In the genomic region with DNA sequence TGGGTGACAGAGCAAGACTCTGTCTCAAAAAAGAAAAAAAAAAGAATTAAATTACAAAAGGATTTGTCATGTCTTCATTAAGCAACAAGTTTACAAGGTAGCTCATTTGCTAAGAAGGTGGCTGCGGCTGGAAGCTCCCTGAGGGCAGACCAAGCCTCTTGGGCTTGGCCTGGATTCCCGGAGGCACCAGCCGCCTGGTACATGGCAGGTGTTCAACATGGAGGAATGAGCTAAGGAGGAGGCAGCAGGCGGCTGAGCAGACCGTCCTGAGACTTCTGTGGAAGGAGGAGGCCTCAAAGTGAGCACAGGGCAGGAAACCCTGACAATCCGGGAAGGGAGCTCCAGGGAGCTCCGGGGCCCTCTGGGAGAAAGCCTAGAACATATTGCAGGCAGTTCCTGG, we compare ENCODE assay signal across 20 cellular contexts. TPM values are rescaled to one million over a fixed set of nuclear protein-coding genes. Genes with fewer than 3 reads are reported as not detected.
"Had no signal": no experiment of that assay in that cellular context is flagged by ENCODE, and none has a peak within 500 bp of the region (broad histone marks: within the 10 kb centered on the region; RNA-seq: fewer than 3 reads in every experiment).

No MANE protein-coding gene starts in this region.

- H3K4me2 ChIP-seq: smooth muscle cell had no signal

- H3K36me3 ChIP-seq: neutrophil, suprapubic skin, thyroid gland, upper lobe of left lung, uterus had no signal

- H3K9me3 Mint-ChIP-seq: immature natural killer cell; naive B cell; nephron; stimulated activated effector memory CD8-positive, alpha-beta T cell treated with anti-CD3 and anti-CD28 coated beads, Interleukin-12 subunit alpha, Interleukin-12 subunit beta, amount 100 ng/mL, for 72 hours had no signal

- H3K4me3 Mint-ChIP-seq: immature natural killer cell; naive B cell; nephron; stimulated activated effector memory CD8-positive, alpha-beta T cell treated with anti-CD3 and anti-CD28 coated beads, Interleukin-12 subunit alpha, Interleukin-12 subunit beta, amount 100 ng/mL, for 72 hours had no signal

- H3K27ac ChIP-seq: neutrophil, suprapubic skin, thyroid gland, upper lobe of left lung, uterus had no signal

- H3K4me3 ChIP-seq: smooth muscle cell, suprapubic skin, thyroid gland, upper lobe of left lung, uterus had no signal

- H3K36me3 Mint-ChIP-seq: immature natural killer cell; naive B cell; stimulated activated effector memory CD8-positive, alpha-beta T cell treated with anti-CD3 and anti-CD28 coated beads, Interleukin-12 subunit alpha, Interleukin-12 subunit beta, amount 100 ng/mL, for 72 hours had no signal

- H3K9me3 ChIP-seq: neutrophil, suprapubic skin, thyroid gland, upper lobe of left lung, uterus had no signal

- H3K4me1 Mint-ChIP-seq: immature natural killer cell; stimulated activated effector memory CD8-positive, alpha-beta T cell treated with anti-CD3 and anti-CD28 coated beads, Interleukin-12 subunit alpha, Interleukin-12 subunit beta, amount 100 ng/mL, for 72 hours had no signal

- H3K27ac Mint-ChIP-seq: immature natural killer cell; nephron; stimulated activated effector memory CD8-positive, alpha-beta T cell treated with anti-CD3 and anti-CD28 coated beads, Interleukin-12 subunit alpha, Interleukin-12 subunit beta, amount 100 ng/mL, for 72 hours had no signal

- H3K27me3 ChIP-seq: neutrophil, thyroid gland, upper lobe of left lung, uterus had no signal

- FAIRE-seq: endometrium, frontal cortex, keratinocyte had no signal

- DNase-seq: cortex of kidney; effector memory CD4-positive, alpha-beta T cell; immature natural killer cell; mesendoderm; naive B cell; stimulated activated CD4-positive, alpha-beta T cell treated with anti-CD3 and anti-CD28 coated beads, Interleukin-4, amount 100 ng/mL, for 1 hour; stimulated activated CD8-positive, alpha-beta memory T cell treated with anti-CD3 and anti-CD28 coated beads, Interleukin-4, amount 100 ng/mL, for 48 hours; stimulated activated naive CD8-positive, alpha-beta T cell treated with anti-CD3 and anti-CD28 coated beads, Interleukin-15, Interleukin-2, amounts not matched to agents 100 U/mL and 50 U/mL, for 24 hours; thyroid gland; upper lobe of left lung; uterus had no signal

- H3K4me1 ChIP-seq: suprapubic skin, thyroid gland, upper lobe of left lung, uterus had no signal

- ATAC-seq: esophagus mucosa; stimulated activated effector memory CD8-positive, alpha-beta T cell treated with anti-CD3 and anti-CD28 coated beads, Interleukin-12 subunit alpha, Interleukin-12 subunit beta, amount 100 ng/mL, for 72 hours; stimulated activated naive CD8-positive, alpha-beta T cell treated with anti-CD3 and anti-CD28 coated beads, Interleukin-15, Interleukin-2, amounts not matched to agents 100 U/mL and 50 U/mL, for 24 hours had no signal

- H3K27me3 Mint-ChIP-seq: naive B cell had no signal

RNA-seq across cellular contexts. Expression of a gene that starts 3.2 kb away (rescaled TPM):
- polyA plus RNA-seq: immature natural killer cell had no signal
